In the genomic region with DNA sequence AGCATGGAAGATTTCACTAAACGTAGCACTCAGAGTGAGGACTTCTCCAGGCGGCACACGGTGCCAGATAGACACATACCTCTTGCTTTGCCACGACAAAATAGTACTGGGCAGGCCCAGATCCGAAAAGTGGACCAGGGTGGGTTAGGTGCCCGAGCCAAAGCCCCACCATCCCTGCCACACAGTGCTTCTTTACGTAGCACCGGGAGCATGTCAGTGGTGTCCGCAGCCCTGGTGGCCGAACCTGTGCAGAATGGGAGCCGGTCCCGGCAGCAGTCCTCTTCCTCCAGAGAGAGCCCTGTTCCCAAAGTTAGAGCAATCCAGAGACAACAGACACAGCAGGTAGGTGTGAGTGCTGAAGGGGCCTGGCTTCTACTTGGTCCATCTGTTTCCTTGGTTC, we compare ENCODE assay signal across 20 cellular contexts. TPM values are rescaled to one million over a fixed set of nuclear protein-coding genes. Genes with fewer than 3 reads are reported as not detected.
DNase-seq lines count a peak whose midpoint lies in the region; ATAC-seq and TF ChIP-seq lines count a peak whose summit lies in the region.
"Had no signal": no experiment of that assay in that cellular context is flagged by ENCODE, and none has a peak within 500 bp of the region (broad histone marks: within the 10 kb centered on the region; RNA-seq: fewer than 3 reads in every experiment).

No MANE protein-coding gene starts in this region.

- intact Hi-C loops in Right ventricle myocardium superior (cut with DNase I) (no loop called here), left ventricle myocardium inferior (cut with micrococcal nuclease) (no loop called here)

- peaks cover 25% of the 10 kb centered on the region for H3K4me1 ChIP-seq in left ventricle myocardium inferior

- no peak overlapping the region for H3K27ac ChIP-seq in left ventricle myocardium inferior (replicated peaks)
- H3K27ac ChIP-seq: 22Rv1, BLaER1, C4-2B had no signal

- peaks cover 37% of the 10 kb centered on the region for H3K36me3 ChIP-seq in left ventricle myocardium inferior
- H3K36me3 ChIP-seq: BLaER1 had no signal

- H3K9me3 ChIP-seq in left ventricle myocardium inferior (replicated peaks): no peaks in the 10 kb centered on the region
- H3K9me3 ChIP-seq: BLaER1, Caco-2 had no signal

- H3K9me3 Mint-ChIP-seq in endothelial cell (ENCODE audit: unreplicated experiment): no peaks in the 10 kb centered on the region
- no peaks in the 10 kb centered on the region for H3K9me3 Mint-ChIP-seq in stimulated activated memory B cell treated with anti-CD40 and anti-IgM and Interleukin-4, amounts not matched to agents 10 μg/mL and 1 μg/mL and 100 μg/mL, for 72 hours
- H3K9me3 Mint-ChIP-seq: CD8-positive, alpha-beta T cell had no signal

- peaks cover 2% of the 10 kb centered on the region for H3K27me3 Mint-ChIP-seq in endothelial cell (ENCODE audit: unreplicated experiment)
- no peaks in the 10 kb centered on the region for H3K27me3 Mint-ChIP-seq in stimulated activated memory B cell treated with anti-CD40 and anti-IgM and Interleukin-4, amounts not matched to agents 10 μg/mL and 1 μg/mL and 100 μg/mL, for 72 hours
- H3K27me3 Mint-ChIP-seq: B cell; CD4-positive, CD25-positive, alpha-beta regulatory T cell had no signal

- no peak for ATAC-seq in Right ventricle myocardium superior (ENCODE audit: poor library complexity)
- peak; percentile 27 for ATAC-seq in stimulated activated memory B cell treated with anti-CD40 and anti-IgM and Interleukin-4, amounts not matched to agents 10 μg/mL and 1 μg/mL and 100 μg/mL, for 72 hours
- ATAC-seq: CD8-positive, alpha-beta T cell had no signal

- H3K4me3 ChIP-seq in left ventricle myocardium inferior: no peak overlapping the region
- H3K4me3 ChIP-seq: BLaER1 had no signal

- peaks cover 27% of the 10 kb centered on the region for H3K36me3 Mint-ChIP-seq in endothelial cell (ENCODE audit: low read depth, unreplicated experiment)
- no peaks in the 10 kb centered on the region for H3K36me3 Mint-ChIP-seq in stimulated activated memory B cell treated with anti-CD40 and anti-IgM and Interleukin-4, amounts not matched to agents 10 μg/mL and 1 μg/mL and 100 μg/mL, for 72 hours
- H3K36me3 Mint-ChIP-seq: CD4-positive, CD25-positive, alpha-beta regulatory T cell; CD8-positive, alpha-beta T cell had no signal

- H3K4me3 Mint-ChIP-seq in endothelial cell (ENCODE audit: unreplicated experiment): no peak overlapping the region
- no peak overlapping the region for H3K4me3 Mint-ChIP-seq in stimulated activated memory B cell treated with anti-CD40 and anti-IgM and Interleukin-4, amounts not matched to agents 10 μg/mL and 1 μg/mL and 100 μg/mL, for 72 hours
- H3K4me3 Mint-ChIP-seq: B cell; CD4-positive, CD25-positive, alpha-beta regulatory T cell; CD8-positive, alpha-beta T cell had no signal

- DNase-seq in Right ventricle myocardium superior (peak; percentile 39), left ventricle myocardium inferior (no peak), NCI-H82 treated with DMSO at 0.1 percent for 48 hours (lab: John Stamatoyannopoulos, UW; ENCODE audit: unreplicated experiment) (peak; percentile 13), endothelial cell (ENCODE audit: low spot score) (peak; percentile 11), germinal center (ENCODE audit: low spot score) (no peak), NCI-H2107 treated with DMSO at 0.1 percent for 48 hours (lab: John Stamatoyannopoulos, UW; ENCODE audit: unreplicated experiment) (no peak), NCI-H1105 treated with DMSO at 0.1 percent for 48 hours (lab: John Stamatoyannopoulos, UW) (no peak)
- DNase-seq: Caco-2; CD4-positive, CD25-positive, alpha-beta regulatory T cell; CD8-positive, alpha-beta T cell; DMS153; DND-41; H7; HCEC 1CT had no signal

- no peaks in the 10 kb centered on the region for H3K27me3 ChIP-seq in left ventricle myocardium inferior (ENCODE audit: low read depth)
- H3K27me3 ChIP-seq: BLaER1 had no signal

- peaks cover 16% of the 10 kb centered on the region for H3K4me1 Mint-ChIP-seq in endothelial cell (ENCODE audit: unreplicated experiment)
- no peaks in the 10 kb centered on the region for H3K4me1 Mint-ChIP-seq in stimulated activated memory B cell treated with anti-CD40 and anti-IgM and Interleukin-4, amounts not matched to agents 10 μg/mL and 1 μg/mL and 100 μg/mL, for 72 hours
- H3K4me1 Mint-ChIP-seq: B cell; CD4-positive, CD25-positive, alpha-beta regulatory T cell had no signal

- TF ChIP-seq CTCF in left ventricle myocardium inferior (IDR thresholded peaks at IDR 0.05; ENCODE audit: borderline replicate concordance): no peak
- no peak for TF ChIP-seq CTCF in endothelial cell (IDR thresholded peaks at IDR 0.05; ENCODE audit: unreplicated experiment)

- H3K27ac Mint-ChIP-seq in endothelial cell (ENCODE audit: unreplicated experiment): no peak overlapping the region
- H3K27ac Mint-ChIP-seq in stimulated activated memory B cell treated with anti-CD40 and anti-IgM and Interleukin-4, amounts not matched to agents 10 μg/mL and 1 μg/mL and 100 μg/mL, for 72 hours: no peak overlapping the region
- H3K27ac Mint-ChIP-seq: B cell; CD4-positive, CD25-positive, alpha-beta regulatory T cell; CD8-positive, alpha-beta T cell had no signal

RNA-seq across cellular contexts. Expression of a gene that starts 38.6 kb away (rescaled TPM):
- total RNA-seq in Right ventricle myocardium superior: not detected
- total RNA-seq in left ventricle myocardium inferior: not detected
- total RNA-seq in endothelial cell (ENCODE audit: unreplicated experiment): not detected
- total RNA-seq: Caco-2; CD4-positive, CD25-positive, alpha-beta regulatory T cell; CD8-positive, alpha-beta T cell; H1; H7 had no signal

RNA-seq across cellular contexts. Expression of a gene that starts 54.7 kb away (rescaled TPM):
- total RNA-seq in Right ventricle myocardium superior (0.40 TPM), left ventricle myocardium inferior (not detected), endothelial cell (ENCODE audit: unreplicated experiment) (not detected)
- total RNA-seq: B cell; Caco-2; CD4-positive, CD25-positive, alpha-beta regulatory T cell; CD8-positive, alpha-beta T cell; H1; H7 had no signal

Comparison
In these comparisons a context has a peak if more than half of its experiments do, and no peak if none do; other contexts are left out.
1. DNase-seq: peak in Right ventricle myocardium superior (single experiment), NCI-H82 treated with DMSO at 0.1 percent for 48 hours (single experiment) and endothelial cell (single experiment); none in left ventricle myocardium inferior (single experiment), germinal center (single experiment), NCI-H2107 treated with DMSO at 0.1 percent for 48 hours (single experiment) and NCI-H1105 treated with DMSO at 0.1 percent for 48 hours (single experiment).